8 cellular contexts compared by ENCODE assay signal in the genomic region with DNA sequence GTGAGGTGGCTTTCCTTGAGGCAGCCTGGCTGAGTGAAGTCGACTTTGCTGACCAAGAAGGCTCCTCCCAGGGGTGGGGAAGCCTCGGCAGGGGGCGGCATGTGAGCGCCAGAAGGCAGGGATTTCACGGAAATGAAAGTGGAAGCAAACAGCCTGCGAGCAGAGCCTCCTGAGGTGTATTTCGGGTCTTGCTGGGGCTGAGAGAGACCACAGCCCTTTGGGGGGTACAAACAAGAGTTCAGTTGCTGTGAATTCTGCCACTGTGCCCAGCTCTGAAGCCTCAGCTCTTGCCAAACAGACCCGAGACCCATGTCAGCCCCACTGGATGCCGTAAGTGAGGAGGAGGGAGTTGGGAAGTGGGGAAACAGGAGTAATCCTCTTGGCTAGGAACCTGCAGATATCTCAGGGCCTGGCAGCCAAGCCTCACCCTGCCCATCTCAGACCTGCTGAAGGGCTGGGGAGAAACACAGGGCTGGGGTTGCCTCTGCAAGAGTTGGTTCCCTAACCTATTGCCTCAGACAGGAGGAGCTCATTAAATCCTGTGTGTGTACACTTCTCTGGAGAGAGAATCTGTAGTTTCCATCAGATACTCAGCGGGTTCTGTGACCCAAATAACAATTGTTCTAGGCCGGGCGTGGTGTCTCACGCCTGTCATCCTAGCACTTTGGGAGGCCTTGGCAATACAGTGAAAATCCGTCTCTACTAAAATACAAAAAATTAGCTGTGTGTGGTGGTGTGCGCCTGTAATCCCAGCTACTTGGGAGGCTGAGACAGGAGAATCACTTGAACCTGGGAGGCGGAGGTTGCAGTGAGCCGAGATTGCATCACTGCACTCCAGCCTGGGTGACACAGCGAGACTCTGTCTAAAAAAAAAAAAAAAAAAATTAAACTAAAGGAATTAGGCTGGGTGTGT. TPM values are rescaled to one million over a fixed set of nuclear protein-coding genes. Genes with fewer than 3 reads are reported as not detected.
A peak's percentile ranks its signal among the peaks of the same experiment; 100 is the strongest.
DNase-seq lines count a peak whose midpoint lies in the region; ATAC-seq and TF ChIP-seq lines count a peak whose summit lies in the region.

A gene (plus strand): TSS at position 146 of the 913 bp plus-strand sequence. CDS start 164 bp downstream, at position 310.

- no peak for TF ChIP-seq POLR2A in lower leg skin (IDR thresholded peaks at IDR 0.05)

- peak; percentile 81 for ATAC-seq in HG02840 (IDR thresholded peaks at IDR 0.05; ENCODE audit: low FRiP score, unreplicated experiment)

- peak within 1 kb of the TSS; percentile 100 for H3K4me3 Mint-ChIP-seq in activated CD4-positive, alpha-beta memory T cell treated with anti-CD3 and anti-CD28 coated beads for 36 hours

- POLR2A ChIA-PET in activated CD4-positive, alpha-beta memory T cell treated with anti-CD3 and anti-CD28 coated beads for 36 hours (lab: Charles Lee), result interaction anchor here (0.8 to 2.1 kb wide), 4 partner anchors 9 to 361 kb away, joined by 3 to 18 read pairs (median 6); a partner anchor contains a TSS

- H3K27me3 Mint-ChIP-seq in activated CD4-positive, alpha-beta memory T cell treated with anti-CD3 and anti-CD28 coated beads for 36 hours, result no peaks in the 10 kb centered on the region

- peaks cover 17% of the 10 kb centered on the region for H3K4me1 Mint-ChIP-seq in activated CD4-positive, alpha-beta memory T cell treated with anti-CD3 and anti-CD28 coated beads for 36 hours (ENCODE audit: low read depth)

- TF ChIP-seq CTCF in GM12865 (IDR thresholded peaks at IDR 0.05; ENCODE audit: insufficient read depth, low read depth, low read length, missing control alignments) (peak; percentile 44), lower leg skin (IDR thresholded peaks at IDR 0.05) (no peak)

- H3K27ac Mint-ChIP-seq in activated CD4-positive, alpha-beta memory T cell treated with anti-CD3 and anti-CD28 coated beads for 36 hours, result peak within 1 kb of the TSS; percentile 99

- CTCF ChIA-PET in activated CD4-positive, alpha-beta memory T cell treated with anti-CD3 and anti-CD28 coated beads for 36 hours (lab: Charles Lee), result interaction anchor here (0.6 to 4.1 kb wide), 7 partner anchors 8 to 917 kb away, joined by 3 to 29 read pairs (median 4); a partner anchor contains a TSS

- peak; percentile 94 for DNase-seq in GM12865 (ENCODE audit: low read depth)
- peak; percentile 21 for DNase-seq in NCI-H748 treated with DMSO at 0.1 percent for 48 hours (lab: John Stamatoyannopoulos, UW)
- peak; percentile 94 for DNase-seq in activated CD4-positive, alpha-beta memory T cell treated with anti-CD3 and anti-CD28 coated beads for 36 hours
- DNase-seq in dermis microvascular lymphatic vessel endothelial cell (ENCODE audit: low read depth in 2 of 2), result peak; percentile 47 to 83
- DNase-seq in lower leg skin (ENCODE audit: low spot score in 2 of 2), result peak; percentile 86 to 98
- DNase-seq in stimulated activated CD4-positive, alpha-beta T cell treated with anti-CD3 and anti-CD28 coated beads, TNF-alpha, amount 100 ng/mL, for 24 hours (ENCODE audit: low read depth in 3 of 3), result peak; percentile 71 to 83 (median 72)
- no peak for DNase-seq in NCI-H1092 treated with DMSO at 0.1 percent for 48 hours (lab: John Stamatoyannopoulos, UW)

- H3K9me3 Mint-ChIP-seq in activated CD4-positive, alpha-beta memory T cell treated with anti-CD3 and anti-CD28 coated beads for 36 hours, result no peaks in the 10 kb centered on the region

- 22 to 27% methylated on average over 18 of the region's 18 CpGs for WGBS in lower leg skin, 2 donors

- H3K36me3 Mint-ChIP-seq in activated CD4-positive, alpha-beta memory T cell treated with anti-CD3 and anti-CD28 coated beads for 36 hours, result peaks cover 15% of the 10 kb centered on the region

- intact Hi-C loops in activated CD4-positive, alpha-beta memory T cell treated with anti-CD3 and anti-CD28 coated beads for 36 hours (cut with micrococcal nuclease), result loop anchor here (2.0 kb wide), 1 partner anchor 14 kb away; no protein-coding TSS in a partner anchor
- intact Hi-C loops in lower leg skin (cut with DNase I; ENCODE audit: low total_unique reads), result no loop called here

- H3K4me3 ChIP-seq in GM12865 (ENCODE audit: low read depth, low read length) (peak within 1 kb of the TSS; percentile 86), lower leg skin (ENCODE audit: low read depth, poor library complexity, severe bottlenecking) (peak within 1 kb of the TSS; percentile 13)

RNA-seq across cellular contexts. Expression of the gene that starts here (rescaled TPM):
- 10 to 100 TPM; 66.0 to 68.6 TPM for total RNA-seq in activated CD4-positive, alpha-beta memory T cell treated with anti-CD3 and anti-CD28 coated beads for 36 hours
- total RNA-seq in dermis microvascular lymphatic vessel endothelial cell (6.2 and 12.0 TPM in 2 replicates), lower leg skin (10 to 100 TPM in 3 of 4 donors, 1 to 10 TPM in 1; 7.6 to 18.5 (median 16.9) TPM)
